8 cellular contexts compared by ENCODE assay signal in genomic region chr17:48052956-48053757, GRCh38. TPM values are rescaled to one million over a fixed set of nuclear protein-coding genes. Genes with fewer than 3 reads are reported as not detected.
DNase-seq lines count a peak whose midpoint lies in the region; ATAC-seq and TF ChIP-seq lines count a peak whose summit lies in the region.

No MANE protein-coding gene starts in this region.

- no peaks in the 10 kb centered on the region for H3K9me3 ChIP-seq in heart left ventricle

- ATAC-seq in heart left ventricle (peak; percentile 56 to 70 (median 66)), HG02981 (IDR thresholded peaks at IDR 0.05; ENCODE audit: unreplicated experiment) (no peak)

- no peaks in the 10 kb centered on the region for H3K27me3 Mint-ChIP-seq in Calu3 (ENCODE audit: unreplicated experiment)
- H3K27me3 Mint-ChIP-seq in activated naive CD8-positive, alpha-beta T cell treated with anti-CD3 and anti-CD28 coated beads for 36 hours = no peaks in the 10 kb centered on the region

- no TSS peak for BruUV-seq in Calu3 (replicated peaks; lab: Mats Ljungman, UMichigan)

- 2 to 10% (median 5%) methylated on average over 5 of the region's 5 CpGs for WGBS in heart left ventricle, 4 donors

- CTCF ChIA-PET in Calu3 (lab: Charles Lee) = interaction anchor here (1.3 to 1.9 kb wide), 3 partner anchors 22 to 53 kb away, joined by 3 to 5 read pairs (median 5); no protein-coding TSS in a partner anchor

- H3K27me3 ChIP-seq in heart left ventricle (no peaks in the 10 kb centered on the region), rectal smooth muscle tissue (ENCODE audit: control insufficient read depth, insufficient read depth, low read length) (no peaks in the 10 kb centered on the region)

- intact Hi-C loops in Calu3 (cut with micrococcal nuclease; ENCODE audit: unreplicated experiment) = no loop called here
- intact Hi-C loops in heart left ventricle (cut with DNase I) = loop anchor here in 1 of 10 donors (1.0 kb wide), 1 partner anchor 48 kb away; the partner anchor contains the start of gene CBX1

- H3K36me3 Mint-ChIP-seq in Calu3 (ENCODE audit: insufficient read depth, unreplicated experiment) = peaks cover 93% of the 10 kb centered on the region
- peaks cover 56% of the 10 kb centered on the region for H3K36me3 Mint-ChIP-seq in activated naive CD8-positive, alpha-beta T cell treated with anti-CD3 and anti-CD28 coated beads for 36 hours

- H3K9me3 Mint-ChIP-seq in Calu3 (ENCODE audit: low read depth, unreplicated experiment) = no peaks in the 10 kb centered on the region
- no peaks in the 10 kb centered on the region for H3K9me3 Mint-ChIP-seq in activated naive CD8-positive, alpha-beta T cell treated with anti-CD3 and anti-CD28 coated beads for 36 hours

- TF ChIP-seq CTCF in Calu3 (IDR thresholded peaks at IDR 0.05; ENCODE audit: unreplicated experiment) (no peak), heart left ventricle (IDR thresholded peaks at IDR 0.05) (peak in 1 of 12 donors; percentile 11)

- H3K4me3 ChIP-seq in heart left ventricle = peak overlapping the region; percentile 9 to 96 (median 85)
- peak overlapping the region; percentile 42 for H3K4me3 ChIP-seq in rectal smooth muscle tissue (ENCODE audit: low read length)

- peaks cover 0 to 54% (median 37%) of the 10 kb centered on the region in 9 donors for H3K36me3 ChIP-seq in heart left ventricle
- peaks cover 33% of the 10 kb centered on the region for H3K36me3 ChIP-seq in rectal smooth muscle tissue (ENCODE audit: control insufficient read depth, insufficient read depth, low read length)

- H3K9ac ChIP-seq in rectal smooth muscle tissue (ENCODE audit: low read length) = no peak overlapping the region

- peaks cover 67% of the 10 kb centered on the region for H3K4me1 Mint-ChIP-seq in Calu3 (ENCODE audit: low read depth, unreplicated experiment)
- peaks cover 64% of the 10 kb centered on the region for H3K4me1 Mint-ChIP-seq in activated naive CD8-positive, alpha-beta T cell treated with anti-CD3 and anti-CD28 coated beads for 36 hours

- H3K27ac Mint-ChIP-seq in Calu3 (ENCODE audit: unreplicated experiment) = peak overlapping the region; percentile 9
- H3K27ac Mint-ChIP-seq in activated naive CD8-positive, alpha-beta T cell treated with anti-CD3 and anti-CD28 coated beads for 36 hours = peak overlapping the region; percentile 70

- DNase-seq in Calu3 = peak; percentile 53
- DNase-seq in NCI-H2029 treated with DMSO at 0.1 percent for 48 hours (lab: John Stamatoyannopoulos, UW) = peak; percentile 40
- DNase-seq in activated naive CD8-positive, alpha-beta T cell treated with anti-CD3 and anti-CD28 coated beads for 36 hours = no peak
- peak; percentile 86 to 94 (median 91) for DNase-seq in heart left ventricle
- DNase-seq in stimulated activated CD4-positive, alpha-beta T cell treated with anti-CD3 and anti-CD28 coated beads, Interleukin-2, amount 100 ng/mL, for 48 hours = no peak
- DNase-seq in H4 (ENCODE audit: low spot score) = no peak

- peaks cover 12 to 91% (median 76%) of the 10 kb centered on the region in 12 donors for H3K4me1 ChIP-seq in heart left ventricle
- H3K4me1 ChIP-seq in rectal smooth muscle tissue (ENCODE audit: control insufficient read depth, insufficient read depth, low read length) = peaks cover 37% of the 10 kb centered on the region

- H3K27ac ChIP-seq in heart left ventricle = peak overlapping the region; percentile 96 to 100 (median 99)
- peak overlapping the region; percentile 82 for H3K27ac ChIP-seq in rectal smooth muscle tissue (ENCODE audit: low read depth, low read length)

- peak overlapping the region; percentile 94 for H3K4me3 Mint-ChIP-seq in Calu3 (ENCODE audit: low read depth, unreplicated experiment)
- H3K4me3 Mint-ChIP-seq in activated naive CD8-positive, alpha-beta T cell treated with anti-CD3 and anti-CD28 coated beads for 36 hours = peak overlapping the region; percentile 29

- TF ChIP-seq POLR2A in heart left ventricle (IDR thresholded peaks at IDR 0.05) = no peak

RNA-seq across cellular contexts. Expression of gene NFE2L1, which starts 5.0 kb away (rescaled TPM):
- 216 and 247 TPM in 2 replicates for total RNA-seq in Calu3 (2022)
- 10 to 100 TPM; 99.0 to 99.7 TPM for total RNA-seq in activated naive CD8-positive, alpha-beta T cell treated with anti-CD3 and anti-CD28 coated beads for 36 hours
- total RNA-seq in heart left ventricle = 1,000 to 10,000 TPM in 1 of 9 donors, 100 to 1,000 TPM in 8; 375 to 1,055 (median 606) TPM
- polyA plus RNA-seq in heart left ventricle = 100 to 1,000 TPM; 254 to 385 TPM
- total RNA-seq in H4 (2014; rRNA removed; shearing (Covaris generic)) = 36.7 and 50.5 TPM in 2 replicates

RNA-seq across cellular contexts. Expression of gene COPZ2, which starts 15.6 kb away (rescaled TPM):
- total RNA-seq in Calu3 (2022) = 1.1 and 1.2 TPM in 2 replicates
- 1 to 10 TPM; 6.3 to 7.5 TPM for total RNA-seq in activated naive CD8-positive, alpha-beta T cell treated with anti-CD3 and anti-CD28 coated beads for 36 hours
- 10 to 100 TPM; 35.4 to 64.3 (median 54.8) TPM for total RNA-seq in heart left ventricle
- 10 to 100 TPM; 13.2 to 48.2 TPM for polyA plus RNA-seq in heart left ventricle
- total RNA-seq in H4 (2014; rRNA removed; shearing (Covaris generic)) = 16.9 and 17.4 TPM in 2 replicates

RNA-seq across cellular contexts. Expression of gene CBX1, which starts 48.1 kb away (rescaled TPM):
- total RNA-seq in Calu3 (2022) (111 and 126 TPM in 2 replicates), heart left ventricle (10 to 100 TPM; 28.5 to 43.8 (median 37.9) TPM)
- total RNA-seq in activated naive CD8-positive, alpha-beta T cell treated with anti-CD3 and anti-CD28 coated beads for 36 hours = 10 to 100 TPM; 60.3 to 60.5 TPM
- polyA plus RNA-seq in heart left ventricle = 10 to 100 TPM; 24.6 to 51.7 TPM
- total RNA-seq in H4 (2014; rRNA removed; shearing (Covaris generic)) = 110 and 116 TPM in 2 replicates

RNA-seq across cellular contexts. Expression of gene SNX11, which starts 54.4 kb away (rescaled TPM):
- total RNA-seq in Calu3 (2022) = 29.4 and 37.1 TPM in 2 replicates
- 10 to 100 TPM; 32.0 to 33.1 TPM for total RNA-seq in activated naive CD8-positive, alpha-beta T cell treated with anti-CD3 and anti-CD28 coated beads for 36 hours
- total RNA-seq in heart left ventricle = 10 to 100 TPM in 7 of 9 donors, 1 to 10 TPM in 2; 8.5 to 25.0 (median 11.3) TPM
- 10 to 100 TPM in 1 of 2 donors, 1 to 10 TPM in 1; 5.2 to 30.8 TPM for polyA plus RNA-seq in heart left ventricle
- 15.2 and 17.4 TPM in 2 replicates for total RNA-seq in H4 (2014; rRNA removed; shearing (Covaris generic))

Comparison
In these comparisons a context has a peak if more than half of its experiments do, and no peak if none do; other contexts are left out.
1. DNase-seq: peak in Calu3 (single experiment), NCI-H2029 treated with DMSO at 0.1 percent for 48 hours (single experiment) and heart left ventricle (5 of 5); none in activated naive CD8-positive, alpha-beta T cell treated with anti-CD3 and anti-CD28 coated beads for 36 hours (single experiment), stimulated activated CD4-positive, alpha-beta T cell treated with anti-CD3 and anti-CD28 coated beads, Interleukin-2, amount 100 ng/mL, for 48 hours (0 of 2) and H4 (single experiment).